In the genomic region with DNA sequence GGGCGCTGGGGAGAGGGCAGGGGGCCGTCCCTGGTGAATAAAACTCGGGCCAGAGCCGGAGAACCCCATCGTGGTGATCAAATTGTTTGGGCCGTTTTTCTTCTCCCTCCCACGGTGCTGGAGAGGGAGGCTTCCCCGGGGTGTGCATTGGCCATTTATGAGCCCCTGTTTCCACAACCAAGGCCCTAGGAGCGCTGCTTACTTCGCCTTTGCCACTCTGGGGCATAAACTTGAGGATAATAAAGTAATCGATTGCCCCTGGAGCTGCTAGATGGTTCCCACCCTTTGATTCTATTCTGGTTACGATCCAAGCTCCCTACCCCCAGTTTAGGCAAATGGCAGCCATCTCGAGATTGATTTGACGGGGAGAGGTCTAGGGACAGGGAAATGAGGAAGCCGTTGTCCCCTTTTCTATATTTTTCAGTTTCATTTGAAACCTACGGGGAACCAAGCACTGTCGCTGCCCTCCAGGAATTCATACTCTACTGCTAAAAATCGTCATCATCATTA, we compare ENCODE assay signal across 8 cellular contexts. TPM values are rescaled to one million over a fixed set of nuclear protein-coding genes. Genes with fewer than 3 reads are reported as not detected.
DNase-seq lines count a peak whose midpoint lies in the region; ATAC-seq and TF ChIP-seq lines count a peak whose summit lies in the region.

No MANE protein-coding gene starts in this region.

- 2 to 3% (median 2%) methylated on average over 18 of the region's 18 CpGs for WGBS in psoas muscle, 3 donors

- peak overlapping the region; percentile 89 to 99 (median 96) for H3K4me3 ChIP-seq in BLaER1 treated with 17β-estradiol and CSF1 and Interleukin-3, amounts not matched to agents 10 nM and 100 nM
- H3K4me3 ChIP-seq in HUES6 (ENCODE audit: low read depth, low read length) = peak overlapping the region; percentile 95
- peak overlapping the region; percentile 96 for H3K4me3 ChIP-seq in left ventricle myocardium inferior
- H3K4me3 ChIP-seq in psoas muscle = peak overlapping the region; percentile 90

- intact Hi-C loops in left ventricle myocardium inferior (cut with micrococcal nuclease) (no loop called here), psoas muscle (cut with DNase I) (no loop called here)

- peak; percentile 31 for DNase-seq in activated CD8-positive, alpha-beta T cell treated with anti-CD3 and anti-CD28 coated beads, Interleukin-2, amount 10 ng/mL, durations not matched to agents 7 days and 5 days
- DNase-seq in left ventricle myocardium inferior = no peak
- no peak for DNase-seq in psoas muscle
- no peak for DNase-seq in stimulated activated CD4-positive, alpha-beta T cell treated with anti-CD3 and anti-CD28 coated beads, Interleukin-4, amount 100 ng/mL, for 4 hours
- no peak for DNase-seq in stimulated activated CD4-positive, alpha-beta T cell treated with anti-CD3 and anti-CD28 coated beads, Interleukin-12 subunit alpha, Interleukin-12 subunit beta, amount 100 ng/mL, for 4 hours

- POLR2A ChIA-PET in activated CD8-positive, alpha-beta T cell treated with anti-CD3 and anti-CD28 coated beads, Interleukin-2, amount 10 ng/mL, durations not matched to agents 7 days and 5 days (lab: Charles Lee) = interaction anchor here (0.8 to 2.2 kb wide), 7 partner anchors 11 to 723 kb away, joined by 3 to 34 read pairs (median 4); a partner anchor contains a TSS

- H3K9me3 ChIP-seq in BLaER1 treated with 17β-estradiol and CSF1 and Interleukin-3, amounts not matched to agents 10 nM and 100 nM (replicated peaks in 1 of 11) = no peaks in the 10 kb centered on the region
- H3K9me3 ChIP-seq in HUES6 (ENCODE audit: control insufficient read depth, insufficient read depth, low read depth, low read length) (no peaks in the 10 kb centered on the region), left ventricle myocardium inferior (replicated peaks) (no peaks in the 10 kb centered on the region), psoas muscle (no peaks in the 10 kb centered on the region)

- CTCF ChIA-PET in activated CD8-positive, alpha-beta T cell treated with anti-CD3 and anti-CD28 coated beads, Interleukin-2, amount 10 ng/mL, durations not matched to agents 7 days and 5 days (lab: Charles Lee) = interaction anchor here (0.7 to 4.3 kb wide), 6 partner anchors 16 to 457 kb away, joined by 3 to 43 read pairs (median 7); a partner anchor contains a TSS

- peaks cover 0 to 7% (median 0%) of the 10 kb centered on the region in 11 experiments; a peak in 6 of 22 replicates for H4K20me1 ChIP-seq in BLaER1 treated with 17β-estradiol and CSF1 and Interleukin-3, amounts not matched to agents 10 nM and 100 nM

- TF ChIP-seq CTCF in left ventricle myocardium inferior (IDR thresholded peaks at IDR 0.05; ENCODE audit: borderline replicate concordance) (no peak), psoas muscle (IDR thresholded peaks at IDR 0.05) (no peak)

- peak; percentile 2 for ATAC-seq in activated CD8-positive, alpha-beta T cell treated with anti-CD3 and anti-CD28 coated beads, Interleukin-2, amount 10 ng/mL, durations not matched to agents 7 days and 5 days
- no peak for ATAC-seq in psoas muscle
- ATAC-seq in HG03039 (IDR thresholded peaks at IDR 0.05; ENCODE audit: unreplicated experiment) = no peak

- H3K27me3 ChIP-seq in BLaER1 treated with 17β-estradiol and CSF1 and Interleukin-3, amounts not matched to agents 10 nM and 100 nM = no peaks in the 10 kb centered on the region
- H3K27me3 ChIP-seq in HUES6 (ENCODE audit: control insufficient read depth, insufficient read depth, low read length) (no peaks in the 10 kb centered on the region), left ventricle myocardium inferior (ENCODE audit: low read depth) (no peaks in the 10 kb centered on the region), psoas muscle (ENCODE audit: insufficient read depth in 3 of 3, low read length in 2 of 3) (no peaks in the 10 kb centered on the region)

- peak overlapping the region; percentile 80 to 91 (median 88) for H3K9ac ChIP-seq in BLaER1 treated with 17β-estradiol and CSF1 and Interleukin-3, amounts not matched to agents 10 nM and 100 nM
- H3K9ac ChIP-seq in HUES6 (ENCODE audit: low read length) = peak overlapping the region; percentile 73

- H3K9me3 Mint-ChIP-seq in activated CD8-positive, alpha-beta T cell treated with anti-CD3 and anti-CD28 coated beads, Interleukin-2, amount 10 ng/mL, durations not matched to agents 7 days and 5 days (ENCODE audit: insufficient read depth) = no peaks in the 10 kb centered on the region

- H3K4me1 ChIP-seq in BLaER1 treated with 17β-estradiol and CSF1 and Interleukin-3, amounts not matched to agents 10 nM and 100 nM = peaks cover 40 to 50% (median 46%) of the 10 kb centered on the region in 10 experiments
- H3K4me1 ChIP-seq in HUES6 (ENCODE audit: control insufficient read depth, insufficient read depth, low read length) = peaks cover 26% of the 10 kb centered on the region
- H3K4me1 ChIP-seq in left ventricle myocardium inferior = peaks cover 56% of the 10 kb centered on the region
- peaks cover 33% of the 10 kb centered on the region for H3K4me1 ChIP-seq in psoas muscle

- H3K4me3 Mint-ChIP-seq in activated CD8-positive, alpha-beta T cell treated with anti-CD3 and anti-CD28 coated beads, Interleukin-2, amount 10 ng/mL, durations not matched to agents 7 days and 5 days = peak overlapping the region; percentile 95

- H3K36me3 ChIP-seq in BLaER1 treated with 17β-estradiol and CSF1 and Interleukin-3, amounts not matched to agents 10 nM and 100 nM = peaks cover 14 to 23% (median 19%) of the 10 kb centered on the region in 11 experiments
- H3K36me3 ChIP-seq in HUES6 (ENCODE audit: control insufficient read depth, insufficient read depth, low read length) = peaks cover 10% of the 10 kb centered on the region
- peaks cover 16% of the 10 kb centered on the region for H3K36me3 ChIP-seq in left ventricle myocardium inferior
- H3K36me3 ChIP-seq in psoas muscle (ENCODE audit: insufficient read depth in 1 of 2, low read depth in 1 of 2) = peaks cover 2 to 18% of the 10 kb centered on the region in 2 donors

- H3K36me3 Mint-ChIP-seq in activated CD8-positive, alpha-beta T cell treated with anti-CD3 and anti-CD28 coated beads, Interleukin-2, amount 10 ng/mL, durations not matched to agents 7 days and 5 days (ENCODE audit: low read depth) = peaks cover 31% of the 10 kb centered on the region

- H3K4me2 ChIP-seq in BLaER1 treated with 17β-estradiol and CSF1 and Interleukin-3, amounts not matched to agents 10 nM and 100 nM = peak overlapping the region; percentile 75 to 93 (median 86)

- H3K27ac ChIP-seq in BLaER1 treated with 17β-estradiol and CSF1 and Interleukin-3, amounts not matched to agents 10 nM and 100 nM = peak overlapping the region; percentile 33 to 90 (median 84); a peak in 21 of 22 replicates
- no peak overlapping the region; the same call in 1 of the 2 replicates for H3K27ac ChIP-seq in HUES6 (ENCODE audit: low read depth, low read length)
- peak overlapping the region; percentile 69 for H3K27ac ChIP-seq in left ventricle myocardium inferior (replicated peaks)
- peak overlapping the region; percentile 48 for H3K27ac ChIP-seq in psoas muscle

- H3K27ac Mint-ChIP-seq in activated CD8-positive, alpha-beta T cell treated with anti-CD3 and anti-CD28 coated beads, Interleukin-2, amount 10 ng/mL, durations not matched to agents 7 days and 5 days = peak overlapping the region; percentile 95

- H3K4me1 Mint-ChIP-seq in activated CD8-positive, alpha-beta T cell treated with anti-CD3 and anti-CD28 coated beads, Interleukin-2, amount 10 ng/mL, durations not matched to agents 7 days and 5 days (ENCODE audit: low read depth) = peaks cover 38% of the 10 kb centered on the region

- no peaks in the 10 kb centered on the region for H3K27me3 Mint-ChIP-seq in activated CD8-positive, alpha-beta T cell treated with anti-CD3 and anti-CD28 coated beads, Interleukin-2, amount 10 ng/mL, durations not matched to agents 7 days and 5 days (ENCODE audit: low read depth)

RNA-seq across cellular contexts. Expression of a gene that starts 0.7 kb away (rescaled TPM):
- 10 to 100 TPM; 33.7 to 36.7 TPM for total RNA-seq in activated CD8-positive, alpha-beta T cell treated with anti-CD3 and anti-CD28 coated beads, Interleukin-2, amount 10 ng/mL, durations not matched to agents 7 days and 5 days
- total RNA-seq in left ventricle myocardium inferior = 8.4 TPM
- 10 to 100 TPM in 1 of 4 donors, 1 to 10 TPM in 3; 4.9 to 10.9 (median 7.0) TPM for total RNA-seq in psoas muscle
- 10 to 100 TPM in 1 of 3 donors, 1 to 10 TPM in 2; 4.4 to 16.1 (median 4.8) TPM for polyA plus RNA-seq in psoas muscle

RNA-seq across cellular contexts. Expression of a gene that starts 2.5 kb away (rescaled TPM):
- 10 to 100 TPM; 19.7 to 25.9 TPM for total RNA-seq in activated CD8-positive, alpha-beta T cell treated with anti-CD3 and anti-CD28 coated beads, Interleukin-2, amount 10 ng/mL, durations not matched to agents 7 days and 5 days
- total RNA-seq in left ventricle myocardium inferior (126 TPM), psoas muscle (10 to 100 TPM; 50.0 to 66.3 (median 54.4) TPM)
- 10 to 100 TPM; 30.8 to 90.1 (median 51.2) TPM for polyA plus RNA-seq in psoas muscle

RNA-seq across cellular contexts. Expression of a gene that starts 31.1 kb away (rescaled TPM):
- 10 to 100 TPM; 61.5 to 65.1 TPM for total RNA-seq in activated CD8-positive, alpha-beta T cell treated with anti-CD3 and anti-CD28 coated beads, Interleukin-2, amount 10 ng/mL, durations not matched to agents 7 days and 5 days
- total RNA-seq in left ventricle myocardium inferior = 23.8 TPM
- total RNA-seq in psoas muscle = 10 to 100 TPM; 27.8 to 34.6 (median 32.4) TPM
- 10 to 100 TPM; 12.6 to 20.2 (median 13.6) TPM for polyA plus RNA-seq in psoas muscle
